1 cellular context compared by ENCODE assay signal in the genomic region with DNA sequence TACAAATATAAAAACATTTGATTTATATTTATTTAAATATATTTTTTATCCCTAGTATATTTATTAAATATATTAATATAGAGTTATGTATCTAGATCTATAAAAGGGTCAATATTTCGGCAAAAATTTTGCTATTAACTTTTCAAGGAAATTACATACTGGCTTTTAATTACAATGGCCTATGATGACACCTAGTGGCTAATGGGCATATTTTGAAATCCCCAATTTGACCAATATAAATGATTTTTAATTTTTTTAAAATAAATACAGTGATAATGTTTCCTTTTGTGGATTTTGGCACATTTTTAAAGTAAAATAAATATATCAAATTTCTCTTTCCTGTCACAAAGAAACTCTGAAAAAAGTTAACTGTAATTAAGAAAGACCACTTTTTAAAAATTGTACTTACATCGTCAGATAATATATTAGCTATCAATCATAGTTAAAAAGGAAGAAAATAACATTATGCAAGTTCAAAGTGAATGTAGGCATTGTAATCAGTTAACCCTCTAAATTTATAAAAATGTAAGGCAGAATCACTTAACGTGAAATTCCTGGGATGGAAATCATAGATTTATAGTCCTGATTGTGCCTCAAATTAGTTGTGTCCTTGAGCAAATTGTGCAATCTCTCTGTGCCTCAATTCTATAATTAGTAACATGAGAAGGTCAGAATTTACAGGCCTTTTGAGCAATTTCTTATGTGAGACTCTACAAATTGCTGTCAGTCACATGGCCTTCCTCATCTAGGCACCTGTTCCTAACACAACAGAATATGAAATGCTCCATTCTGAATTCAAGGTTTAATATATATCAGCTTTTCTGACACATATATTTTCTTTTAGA.
TF ChIP-seq lines count a peak whose summit lies in the region.

No MANE protein-coding gene starts in this region.

TF ChIP-seq in GM12878, 131 proteins besides CTCF, POLR2A, EP300 and RAD21:
- TF ChIP-seq, protein P1, sequence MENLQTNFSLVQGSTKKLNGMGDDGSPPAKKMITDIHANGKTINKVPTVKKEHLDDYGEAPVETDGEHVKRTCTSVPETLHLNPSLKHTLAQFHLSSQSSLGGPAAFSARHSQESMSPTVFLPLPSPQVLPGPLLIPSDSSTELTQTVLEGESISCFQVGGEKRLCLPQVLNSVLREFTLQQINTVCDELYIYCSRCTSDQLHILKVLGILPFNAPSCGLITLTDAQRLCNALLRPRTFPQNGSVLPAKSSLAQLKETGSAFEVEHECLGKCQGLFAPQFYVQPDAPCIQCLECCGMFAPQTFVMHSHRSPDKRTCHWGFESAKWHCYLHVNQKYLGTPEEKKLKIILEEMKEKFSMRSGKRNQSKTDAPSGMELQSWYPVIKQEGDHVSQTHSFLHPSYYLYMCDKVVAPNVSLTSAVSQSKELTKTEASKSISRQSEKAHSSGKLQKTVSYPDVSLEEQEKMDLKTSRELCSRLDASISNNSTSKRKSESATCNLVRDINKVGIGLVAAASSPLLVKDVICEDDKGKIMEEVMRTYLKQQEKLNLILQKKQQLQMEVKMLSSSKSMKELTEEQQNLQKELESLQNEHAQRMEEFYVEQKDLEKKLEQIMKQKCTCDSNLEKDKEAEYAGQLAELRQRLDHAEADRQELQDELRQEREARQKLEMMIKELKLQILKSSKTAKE (IDR thresholded peaks at IDR 0.05; ENCODE audit: low read depth, poor library complexity, severe bottlenecking): peak; percentile 37
- TF ChIP-seq, protein P2, sequence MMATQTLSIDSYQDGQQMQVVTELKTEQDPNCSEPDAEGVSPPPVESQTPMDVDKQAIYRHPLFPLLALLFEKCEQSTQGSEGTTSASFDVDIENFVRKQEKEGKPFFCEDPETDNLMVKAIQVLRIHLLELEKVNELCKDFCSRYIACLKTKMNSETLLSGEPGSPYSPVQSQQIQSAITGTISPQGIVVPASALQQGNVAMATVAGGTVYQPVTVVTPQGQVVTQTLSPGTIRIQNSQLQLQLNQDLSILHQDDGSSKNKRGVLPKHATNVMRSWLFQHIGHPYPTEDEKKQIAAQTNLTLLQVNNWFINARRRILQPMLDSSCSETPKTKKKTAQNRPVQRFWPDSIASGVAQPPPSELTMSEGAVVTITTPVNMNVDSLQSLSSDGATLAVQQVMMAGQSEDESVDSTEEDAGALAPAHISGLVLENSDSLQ (IDR thresholded peaks at IDR 0.05): peak; percentile 60
- TF ChIP-seq ZNF24 (IDR thresholded peaks at IDR 0.05) (no peak), ZSCAN29 (IDR thresholded peaks at IDR 0.05) (no peak), TARDBP (IDR thresholded peaks at IDR 0.05; ENCODE audit: borderline replicate concordance) (no peak), SRF (IDR thresholded peaks at IDR 0.05; ENCODE audit: low read depth in 2 of 2, low read length in 2 of 2) (no peak), BACH1 (IDR thresholded peaks at IDR 0.05; ENCODE audit: borderline replicate concordance) (no peak), POLR2AphosphoS2 (IDR thresholded peaks at IDR 0.05; ENCODE audit: low read depth, low read length) (no peak), NBN (IDR thresholded peaks at IDR 0.05) (no peak), MEF2B (IDR thresholded peaks at IDR 0.05; ENCODE audit: partially characterized antibody, poor library complexity, severe bottlenecking) (peak; percentile 25), SMC3 (IDR thresholded peaks at IDR 0.05; ENCODE audit: borderline replicate concordance, low read length) (peak; percentile 82; the same call in 1 of the 2 replicates), RAD51 (IDR thresholded peaks at IDR 0.05) (peak; percentile 75), CHD2 (IDR thresholded peaks at IDR 0.05; ENCODE audit: borderline replicate concordance, low read depth, low read length) (no peak), YBX1 (IDR thresholded peaks at IDR 0.05) (no peak), SMAD1 (IDR thresholded peaks at IDR 0.05; ENCODE audit: low read depth, partially characterized antibody) (no peak)
- TF ChIP-seq, protein P3, sequence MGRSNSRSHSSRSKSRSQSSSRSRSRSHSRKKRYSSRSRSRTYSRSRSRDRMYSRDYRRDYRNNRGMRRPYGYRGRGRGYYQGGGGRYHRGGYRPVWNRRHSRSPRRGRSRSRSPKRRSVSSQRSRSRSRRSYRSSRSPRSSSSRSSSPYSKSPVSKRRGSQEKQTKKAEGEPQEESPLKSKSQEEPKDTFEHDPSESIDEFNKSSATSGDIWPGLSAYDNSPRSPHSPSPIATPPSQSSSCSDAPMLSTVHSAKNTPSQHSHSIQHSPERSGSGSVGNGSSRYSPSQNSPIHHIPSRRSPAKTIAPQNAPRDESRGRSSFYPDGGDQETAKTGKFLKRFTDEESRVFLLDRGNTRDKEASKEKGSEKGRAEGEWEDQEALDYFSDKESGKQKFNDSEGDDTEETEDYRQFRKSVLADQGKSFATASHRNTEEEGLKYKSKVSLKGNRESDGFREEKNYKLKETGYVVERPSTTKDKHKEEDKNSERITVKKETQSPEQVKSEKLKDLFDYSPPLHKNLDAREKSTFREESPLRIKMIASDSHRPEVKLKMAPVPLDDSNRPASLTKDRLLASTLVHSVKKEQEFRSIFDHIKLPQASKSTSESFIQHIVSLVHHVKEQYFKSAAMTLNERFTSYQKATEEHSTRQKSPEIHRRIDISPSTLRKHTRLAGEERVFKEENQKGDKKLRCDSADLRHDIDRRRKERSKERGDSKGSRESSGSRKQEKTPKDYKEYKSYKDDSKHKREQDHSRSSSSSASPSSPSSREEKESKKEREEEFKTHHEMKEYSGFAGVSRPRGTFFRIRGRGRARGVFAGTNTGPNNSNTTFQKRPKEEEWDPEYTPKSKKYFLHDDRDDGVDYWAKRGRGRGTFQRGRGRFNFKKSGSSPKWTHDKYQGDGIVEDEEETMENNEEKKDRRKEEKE (IDR thresholded peaks at IDR 0.05): no peak
- TF ChIP-seq, protein P4, sequence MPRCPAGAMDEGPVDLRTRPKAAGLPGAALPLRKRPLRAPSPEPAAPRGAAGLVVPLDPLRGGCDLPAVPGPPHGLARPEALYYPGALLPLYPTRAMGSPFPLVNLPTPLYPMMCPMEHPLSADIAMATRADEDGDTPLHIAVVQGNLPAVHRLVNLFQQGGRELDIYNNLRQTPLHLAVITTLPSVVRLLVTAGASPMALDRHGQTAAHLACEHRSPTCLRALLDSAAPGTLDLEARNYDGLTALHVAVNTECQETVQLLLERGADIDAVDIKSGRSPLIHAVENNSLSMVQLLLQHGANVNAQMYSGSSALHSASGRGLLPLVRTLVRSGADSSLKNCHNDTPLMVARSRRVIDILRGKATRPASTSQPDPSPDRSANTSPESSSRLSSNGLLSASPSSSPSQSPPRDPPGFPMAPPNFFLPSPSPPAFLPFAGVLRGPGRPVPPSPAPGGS (IDR thresholded peaks at IDR 0.05; ENCODE audit: borderline replicate concordance, insufficient read depth, low read depth, low read length, poor library complexity, severe bottlenecking): no peak
